ENCODE assay signal across 19 cellular contexts in genomic region chrX:35445912-35446311, GRCh38.
DNase-seq lines count a peak whose midpoint lies in the region; ATAC-seq, FAIRE-seq and TF ChIP-seq lines count a peak whose summit lies in the region.
"Had no signal": no experiment of that assay in that cellular context is flagged by ENCODE, and none has a peak within 500 bp of the region (broad histone marks: within the 10 kb centered on the region; RNA-seq: fewer than 3 reads in every experiment).

No MANE protein-coding gene starts in this region.

- H3K27ac Mint-ChIP-seq in Calu3 (ENCODE audit: unreplicated experiment) (peak overlapping the region; percentile 91), WTC11 (peak overlapping the region; percentile 82)
- H3K27ac Mint-ChIP-seq: CD14-positive monocyte; CD4-positive, alpha-beta memory T cell had no signal

- H3K4me3 Mint-ChIP-seq in Calu3 (ENCODE audit: low read depth, unreplicated experiment) (no peak overlapping the region), WTC11 (peak overlapping the region; percentile 30)
- H3K4me3 Mint-ChIP-seq: CD14-positive monocyte; CD4-positive, alpha-beta memory T cell; H9 had no signal

- no peak for ATAC-seq in WTC11
- peak in 2 of 4 donors; percentile 48 to 65 for ATAC-seq in pancreas
- ATAC-seq: A549 had no signal

- no peak overlapping the region for H3K27ac ChIP-seq in kidney (ENCODE audit: low read depth in 2 of 2, low read length in 2 of 2)
- H3K27ac ChIP-seq in pancreas: peak overlapping the region in 2 of 4 donors; percentile 13
- H3K27ac ChIP-seq in A673 (ENCODE audit: low read depth, low read length, poor library complexity, severe bottlenecking): no peak overlapping the region
- H3K27ac ChIP-seq: 22Rv1, A549, BLaER1 had no signal

- H3K4me1 Mint-ChIP-seq in Calu3 (ENCODE audit: low read depth, unreplicated experiment) (peaks cover 21% of the 10 kb centered on the region), WTC11 (peaks cover 26% of the 10 kb centered on the region)
- H3K4me1 Mint-ChIP-seq: CD14-positive monocyte; CD4-positive, alpha-beta memory T cell had no signal

- FAIRE-seq in kidney (lab: Jason Lieb, UNC) (peak; percentile 66), pancreas (lab: Jason Lieb, UNC) (peak; percentile 47)
- FAIRE-seq: A549, G401.6, GM12891, GM19239, H1, HTR-8/SVneo had no signal

- no peak overlapping the region for H3K4me3 ChIP-seq in kidney (ENCODE audit: low read length in 2 of 2)
- H3K4me3 ChIP-seq in pancreas: no peak overlapping the region
- H3K4me3 ChIP-seq in A673 (ENCODE audit: low read depth, low read length, poor library complexity, severe bottlenecking): no peak overlapping the region
- H3K4me3 ChIP-seq: A549, BLaER1 had no signal

- no peak for DNase-seq in Calu3
- DNase-seq in WTC11 (ENCODE audit: low spot score): no peak
- DNase-seq in kidney: no peak
- no peak for DNase-seq in pancreas
- DNase-seq in NAMALWA (ENCODE audit: low spot score): no peak
- DNase-seq in NCI-H1436 (lab: John Stamatoyannopoulos, UW): no peak
- no peak for DNase-seq in SIG-M5 treated with dmso at 0.1 percent for 504 hours (lab: John Stamatoyannopoulos, UW; ENCODE audit: unreplicated experiment)
- no peak for DNase-seq in A673 (ENCODE audit: low spot score)
- DNase-seq: CD4-positive, alpha-beta memory T cell; H9 had no signal

- no peaks in the 10 kb centered on the region for H3K9me3 ChIP-seq in kidney (ENCODE audit: control insufficient read depth in 1 of 2, low read length in 2 of 2)
- no peaks in the 10 kb centered on the region for H3K9me3 ChIP-seq in pancreas
- H3K9me3 ChIP-seq in A673 (ENCODE audit: low read depth, low read length, poor library complexity, severe bottlenecking): no peaks in the 10 kb centered on the region
- H3K9me3 ChIP-seq: A549, BLaER1 had no signal

- no peaks in the 10 kb centered on the region for H3K36me3 ChIP-seq in kidney (ENCODE audit: control insufficient read depth in 1 of 2, insufficient read depth in 2 of 2, low read length in 2 of 2)
- H3K36me3 ChIP-seq in pancreas: no peaks in the 10 kb centered on the region
- no peaks in the 10 kb centered on the region for H3K36me3 ChIP-seq in A673 (ENCODE audit: insufficient read depth, low read length, poor library complexity, severe bottlenecking)
- H3K36me3 ChIP-seq: BLaER1 had no signal

- H3K36me3 Mint-ChIP-seq in Calu3 (ENCODE audit: insufficient read depth, unreplicated experiment) (peaks cover 6% of the 10 kb centered on the region), WTC11 (peaks cover 6% of the 10 kb centered on the region)
- H3K36me3 Mint-ChIP-seq: CD14-positive monocyte; CD4-positive, alpha-beta memory T cell had no signal

- H3K27me3 ChIP-seq in pancreas (no peaks in the 10 kb centered on the region), A673 (replicated peaks; ENCODE audit: insufficient read depth, low read depth, low read length, poor library complexity) (no peaks in the 10 kb centered on the region)

- H3K27me3 Mint-ChIP-seq in Calu3 (ENCODE audit: unreplicated experiment) (no peaks in the 10 kb centered on the region), WTC11 (ENCODE audit: low read depth) (no peaks in the 10 kb centered on the region)
- H3K27me3 Mint-ChIP-seq: CD4-positive, alpha-beta memory T cell had no signal

- no peak overlapping the region for H3K9ac ChIP-seq in kidney (ENCODE audit: low read length in 2 of 2)
- H3K9ac ChIP-seq: BLaER1 had no signal

- POLR2A ChIA-PET in WTC11 (lab: Charles Lee) (no interaction called here), A673 (lab: Charles Lee; ENCODE audit: low non-redundant PET) (no interaction called here)

- BruUV-seq in Calu3 (replicated peaks; lab: Mats Ljungman, UMichigan): no TSS peak
- BruUV-seq in A673 (replicated peaks; lab: Mats Ljungman, UMichigan): no TSS peak

- intact Hi-C loops in Calu3 (cut with micrococcal nuclease; ENCODE audit: unreplicated experiment): loop anchor here (10.0 kb wide), 1 partner anchor 791 kb away; the partner anchor contains the start of gene TMEM47
- intact Hi-C loops in kidney (cut with DNase I): no loop called here
- intact Hi-C loops in pancreas (cut with DNase I): no loop called here
- intact Hi-C loops in A673 (cut with micrococcal nuclease; ENCODE audit: unreplicated experiment): no loop called here

- H3K9me3 Mint-ChIP-seq in Calu3 (ENCODE audit: low read depth, unreplicated experiment): peaks cover 4% of the 10 kb centered on the region
- peaks cover 7% of the 10 kb centered on the region for H3K9me3 Mint-ChIP-seq in WTC11

- CTCF ChIA-PET in Calu3 (lab: Charles Lee): no interaction called here
- CTCF ChIA-PET in WTC11 (lab: Charles Lee): no interaction called here
- CTCF ChIA-PET in A673 (lab: Charles Lee): no interaction called here

- WGBS in pancreas, 2 donors: 52 to 61% methylated on average over 3 of the region's 3 CpGs

- TF ChIP-seq CTCF in Calu3 (IDR thresholded peaks at IDR 0.05; ENCODE audit: unreplicated experiment) (no peak), WTC11 (IDR thresholded peaks at IDR 0.05) (no peak), kidney (IDR thresholded peaks at IDR 0.05; ENCODE audit: borderline replicate concordance, extremely low read depth, insufficient read depth) (no peak), pancreas (IDR thresholded peaks at IDR 0.05) (no peak), A673 (conservative IDR thresholded peaks at IDR 0.05; ENCODE audit: low read depth, low read length) (no peak)

- H3K4me1 ChIP-seq in kidney (ENCODE audit: control insufficient read depth in 1 of 2, insufficient read depth in 1 of 2, low read depth in 1 of 2, low read length in 2 of 2) (peaks cover 0 to 5% of the 10 kb centered on the region in 2 donors), pancreas (peaks cover 12 to 20% (median 20%) of the 10 kb centered on the region in 3 donors), A673 (ENCODE audit: insufficient read depth, low read length, poor library complexity, severe bottlenecking) (no peaks in the 10 kb centered on the region)
- H3K4me1 ChIP-seq: BLaER1 had no signal

TF ChIP-seq in WTC11, 78 proteins besides CTCF, POLR2A, EP300 and RAD21:
- TF ChIP-seq ZNF396 (CRISPR knock-in tag; IDR thresholded peaks at IDR 0.05; ENCODE audit: borderline replicate concordance) (no peak), ZNF263 (CRISPR knock-in tag; IDR thresholded peaks at IDR 0.05; ENCODE audit: low read depth) (no peak), ZNF416 (CRISPR knock-in tag; IDR thresholded peaks at IDR 0.05) (no peak)
- TF ChIP-seq, protein P1, sequence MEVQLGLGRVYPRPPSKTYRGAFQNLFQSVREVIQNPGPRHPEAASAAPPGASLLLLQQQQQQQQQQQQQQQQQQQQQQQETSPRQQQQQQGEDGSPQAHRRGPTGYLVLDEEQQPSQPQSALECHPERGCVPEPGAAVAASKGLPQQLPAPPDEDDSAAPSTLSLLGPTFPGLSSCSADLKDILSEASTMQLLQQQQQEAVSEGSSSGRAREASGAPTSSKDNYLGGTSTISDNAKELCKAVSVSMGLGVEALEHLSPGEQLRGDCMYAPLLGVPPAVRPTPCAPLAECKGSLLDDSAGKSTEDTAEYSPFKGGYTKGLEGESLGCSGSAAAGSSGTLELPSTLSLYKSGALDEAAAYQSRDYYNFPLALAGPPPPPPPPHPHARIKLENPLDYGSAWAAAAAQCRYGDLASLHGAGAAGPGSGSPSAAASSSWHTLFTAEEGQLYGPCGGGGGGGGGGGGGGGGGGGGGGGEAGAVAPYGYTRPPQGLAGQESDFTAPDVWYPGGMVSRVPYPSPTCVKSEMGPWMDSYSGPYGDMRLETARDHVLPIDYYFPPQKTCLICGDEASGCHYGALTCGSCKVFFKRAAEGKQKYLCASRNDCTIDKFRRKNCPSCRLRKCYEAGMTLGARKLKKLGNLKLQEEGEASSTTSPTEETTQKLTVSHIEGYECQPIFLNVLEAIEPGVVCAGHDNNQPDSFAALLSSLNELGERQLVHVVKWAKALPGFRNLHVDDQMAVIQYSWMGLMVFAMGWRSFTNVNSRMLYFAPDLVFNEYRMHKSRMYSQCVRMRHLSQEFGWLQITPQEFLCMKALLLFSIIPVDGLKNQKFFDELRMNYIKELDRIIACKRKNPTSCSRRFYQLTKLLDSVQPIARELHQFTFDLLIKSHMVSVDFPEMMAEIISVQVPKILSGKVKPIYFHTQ (CRISPR knock-in tag; IDR thresholded peaks at IDR 0.05): no peak
